ENCODE assay signal across 1 cellular context in the genomic region with DNA sequence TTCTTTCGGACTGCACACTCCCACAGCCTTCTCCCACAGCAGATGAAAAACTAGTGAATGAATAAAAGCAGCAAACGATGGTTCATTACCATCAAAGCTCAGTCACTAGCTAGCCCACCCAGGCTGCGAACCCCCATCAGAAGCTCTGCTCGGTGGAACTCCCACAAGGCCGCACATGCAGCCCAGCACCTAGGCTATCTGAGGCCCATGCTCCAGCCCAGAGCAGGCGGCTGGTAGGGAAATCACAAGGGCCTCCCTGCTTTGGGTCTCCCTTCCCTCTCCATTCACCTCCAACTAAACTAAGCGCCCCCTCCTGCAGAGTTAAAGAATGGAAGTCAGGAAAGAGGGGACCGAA.
TF ChIP-seq lines count a peak whose summit lies in the region.

No MANE protein-coding gene starts in this region.

TF ChIP-seq in GM23338, 12 proteins besides CTCF, POLR2A, EP300 and RAD21 (continued from another document):
- TF ChIP-seq, protein P1, sequence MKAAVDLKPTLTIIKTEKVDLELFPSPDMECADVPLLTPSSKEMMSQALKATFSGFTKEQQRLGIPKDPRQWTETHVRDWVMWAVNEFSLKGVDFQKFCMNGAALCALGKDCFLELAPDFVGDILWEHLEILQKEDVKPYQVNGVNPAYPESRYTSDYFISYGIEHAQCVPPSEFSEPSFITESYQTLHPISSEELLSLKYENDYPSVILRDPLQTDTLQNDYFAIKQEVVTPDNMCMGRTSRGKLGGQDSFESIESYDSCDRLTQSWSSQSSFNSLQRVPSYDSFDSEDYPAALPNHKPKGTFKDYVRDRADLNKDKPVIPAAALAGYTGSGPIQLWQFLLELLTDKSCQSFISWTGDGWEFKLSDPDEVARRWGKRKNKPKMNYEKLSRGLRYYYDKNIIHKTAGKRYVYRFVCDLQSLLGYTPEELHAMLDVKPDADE (IDR thresholded peaks at IDR 0.05) = no peak
- TF ChIP-seq, protein P2, sequence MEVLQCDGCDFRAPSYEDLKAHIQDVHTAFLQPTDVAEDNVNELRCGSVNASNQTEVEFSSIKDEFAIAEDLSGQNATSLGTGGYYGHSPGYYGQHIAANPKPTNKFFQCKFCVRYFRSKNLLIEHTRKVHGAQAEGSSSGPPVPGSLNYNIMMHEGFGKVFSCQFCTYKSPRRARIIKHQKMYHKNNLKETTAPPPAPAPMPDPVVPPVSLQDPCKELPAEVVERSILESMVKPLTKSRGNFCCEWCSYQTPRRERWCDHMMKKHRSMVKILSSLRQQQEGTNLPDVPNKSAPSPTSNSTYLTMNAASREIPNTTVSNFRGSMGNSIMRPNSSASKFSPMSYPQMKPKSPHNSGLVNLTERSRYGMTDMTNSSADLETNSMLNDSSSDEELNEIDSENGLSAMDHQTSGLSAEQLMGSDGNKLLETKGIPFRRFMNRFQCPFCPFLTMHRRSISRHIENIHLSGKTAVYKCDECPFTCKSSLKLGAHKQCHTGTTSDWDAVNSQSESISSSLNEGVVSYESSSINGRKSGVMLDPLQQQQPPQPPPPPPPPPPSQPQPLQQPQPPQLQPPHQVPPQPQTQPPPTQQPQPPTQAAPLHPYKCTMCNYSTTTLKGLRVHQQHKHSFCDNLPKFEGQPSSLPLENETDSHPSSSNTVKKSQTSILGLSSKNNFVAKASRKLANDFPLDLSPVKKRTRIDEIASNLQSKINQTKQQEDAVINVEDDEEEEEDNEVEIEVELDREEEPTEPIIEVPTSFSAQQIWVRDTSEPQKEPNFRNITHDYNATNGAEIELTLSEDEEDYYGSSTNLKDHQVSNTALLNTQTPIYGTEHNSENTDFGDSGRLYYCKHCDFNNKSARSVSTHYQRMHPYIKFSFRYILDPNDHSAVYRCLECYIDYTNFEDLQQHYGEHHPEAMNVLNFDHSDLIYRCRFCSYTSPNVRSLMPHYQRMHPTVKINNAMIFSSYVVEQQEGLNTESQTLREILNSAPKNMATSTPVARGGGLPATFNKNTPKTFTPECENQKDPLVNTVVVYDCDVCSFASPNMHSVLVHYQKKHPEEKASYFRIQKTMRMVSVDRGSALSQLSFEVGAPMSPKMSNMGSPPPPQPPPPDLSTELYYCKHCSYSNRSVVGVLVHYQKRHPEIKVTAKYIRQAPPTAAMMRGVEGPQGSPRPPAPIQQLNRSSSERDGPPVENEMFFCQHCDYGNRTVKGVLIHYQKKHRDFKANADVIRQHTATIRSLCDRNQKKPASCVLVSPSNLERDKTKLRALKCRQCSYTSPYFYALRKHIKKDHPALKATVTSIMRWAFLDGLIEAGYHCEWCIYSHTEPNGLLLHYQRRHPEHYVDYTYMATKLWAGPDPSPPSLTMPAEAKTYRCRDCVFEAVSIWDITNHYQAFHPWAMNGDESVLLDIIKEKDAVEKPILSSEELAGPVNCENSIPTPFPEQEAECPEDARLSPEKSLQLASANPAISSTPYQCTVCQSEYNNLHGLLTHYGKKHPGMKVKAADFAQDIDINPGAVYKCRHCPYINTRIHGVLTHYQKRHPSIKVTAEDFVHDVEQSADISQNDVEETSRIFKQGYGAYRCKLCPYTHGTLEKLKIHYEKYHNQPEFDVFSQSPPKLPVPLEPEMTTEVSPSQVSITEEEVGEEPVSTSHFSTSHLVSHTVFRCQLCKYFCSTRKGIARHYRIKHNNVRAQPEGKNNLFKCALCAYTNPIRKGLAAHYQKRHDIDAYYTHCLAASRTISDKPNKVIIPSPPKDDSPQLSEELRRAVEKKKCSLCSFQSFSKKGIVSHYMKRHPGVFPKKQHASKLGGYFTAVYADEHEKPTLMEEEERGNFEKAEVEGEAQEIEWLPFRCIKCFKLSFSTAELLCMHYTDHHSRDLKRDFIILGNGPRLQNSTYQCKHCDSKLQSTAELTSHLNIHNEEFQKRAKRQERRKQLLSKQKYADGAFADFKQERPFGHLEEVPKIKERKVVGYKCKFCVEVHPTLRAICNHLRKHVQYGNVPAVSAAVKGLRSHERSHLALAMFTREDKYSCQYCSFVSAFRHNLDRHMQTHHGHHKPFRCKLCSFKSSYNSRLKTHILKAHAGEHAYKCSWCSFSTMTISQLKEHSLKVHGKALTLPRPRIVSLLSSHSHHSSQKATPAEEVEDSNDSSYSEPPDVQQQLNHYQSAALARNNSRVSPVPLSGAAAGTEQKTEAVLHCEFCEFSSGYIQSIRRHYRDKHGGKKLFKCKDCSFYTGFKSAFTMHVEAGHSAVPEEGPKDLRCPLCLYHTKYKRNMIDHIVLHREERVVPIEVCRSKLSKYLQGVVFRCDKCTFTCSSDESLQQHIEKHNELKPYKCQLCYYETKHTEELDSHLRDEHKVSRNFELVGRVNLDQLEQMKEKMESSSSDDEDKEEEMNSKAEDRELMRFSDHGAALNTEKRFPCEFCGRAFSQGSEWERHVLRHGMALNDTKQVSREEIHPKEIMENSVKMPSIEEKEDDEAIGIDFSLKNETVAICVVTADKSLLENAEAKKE (CRISPR knock-in tag; IDR thresholded peaks at IDR 0.05) = no peak
- no peak for TF ChIP-seq EZH2 (IDR thresholded peaks at IDR 0.05; ENCODE audit: low read depth, unreplicated experiment)
- no peak for TF ChIP-seq JUNB (IDR thresholded peaks at IDR 0.05; ENCODE audit: unreplicated experiment)
